12 cellular contexts compared by ENCODE assay signal in the genomic region with DNA sequence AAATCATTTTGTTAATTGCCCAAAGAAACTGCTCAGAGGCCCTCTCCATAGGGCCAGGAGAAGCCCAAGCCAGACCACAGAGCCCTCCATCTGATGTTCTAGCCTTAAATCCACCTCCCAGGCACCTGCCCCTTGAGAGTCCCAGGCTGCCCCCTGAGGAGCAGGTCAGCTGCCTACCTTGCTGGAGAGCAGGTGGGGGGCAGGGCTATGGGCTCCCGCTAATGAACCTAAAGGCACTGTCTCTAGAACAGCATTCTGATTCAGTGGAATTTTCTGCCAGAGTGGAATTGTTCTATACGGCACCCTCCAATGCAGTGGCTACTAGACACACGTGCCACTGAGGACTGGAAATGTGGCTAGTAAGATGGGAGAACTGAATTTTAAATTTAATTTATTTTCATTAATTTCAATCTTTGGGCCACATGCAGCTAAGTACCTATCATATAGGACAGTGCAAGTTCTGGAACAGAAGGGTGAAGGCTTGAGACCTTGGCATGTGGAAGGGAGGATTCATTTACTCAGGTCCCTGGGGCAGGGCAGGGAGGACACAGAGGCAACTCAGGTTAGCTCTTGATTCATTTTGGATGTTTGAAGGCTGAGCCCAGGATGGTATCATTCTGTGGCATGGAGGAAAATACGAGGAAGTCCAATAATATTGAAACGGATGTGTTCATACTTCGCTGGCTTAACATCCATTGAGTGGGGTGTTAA. TPM values are rescaled to one million over a fixed set of nuclear protein-coding genes. Genes with fewer than 3 reads are reported as not detected.
DNase-seq lines count a peak whose midpoint lies in the region; ATAC-seq and TF ChIP-seq lines count a peak whose summit lies in the region.
"Had no signal": no experiment of that assay in that cellular context is flagged by ENCODE, and none has a peak within 500 bp of the region (broad histone marks: within the 10 kb centered on the region; RNA-seq: fewer than 3 reads in every experiment).

No MANE protein-coding gene starts in this region.

- H3K4me1 Mint-ChIP-seq in endothelial cell (ENCODE audit: unreplicated experiment) = peaks cover 27% of the 10 kb centered on the region
- H3K4me1 Mint-ChIP-seq in naive thymus-derived CD8-positive, alpha-beta T cell = peaks cover 19 to 28% (median 25%) of the 10 kb centered on the region in 4 donors

- H3K27me3 ChIP-seq in heart left ventricle = no peaks in the 10 kb centered on the region
- no peaks in the 10 kb centered on the region for H3K27me3 ChIP-seq in uterus

- ATAC-seq in heart left ventricle = no peak
- ATAC-seq in Right ventricle myocardium inferior = no peak
- ATAC-seq in naive thymus-derived CD8-positive, alpha-beta T cell = no peak
- no peak for ATAC-seq in GM19035 (IDR thresholded peaks at IDR 0.05; ENCODE audit: unreplicated experiment)

- H3K4me1 ChIP-seq in heart left ventricle = peaks cover 31 to 100% (median 96%) of the 10 kb centered on the region in 12 donors
- H3K4me1 ChIP-seq in uterus = peaks cover 12 to 66% of the 10 kb centered on the region in 2 donors

- H3K36me3 Mint-ChIP-seq in endothelial cell (ENCODE audit: low read depth, unreplicated experiment) = peaks cover 49% of the 10 kb centered on the region
- no peaks in the 10 kb centered on the region for H3K36me3 Mint-ChIP-seq in naive thymus-derived CD8-positive, alpha-beta T cell

- WGBS in heart left ventricle, 4 donors = 67 to 71% (median 69%) methylated on average over 6 of the region's 6 CpGs

- H3K27ac ChIP-seq in heart left ventricle (peak overlapping the region in 11 of 12 donors; percentile 75 to 100 (median 97)), uterus (peak overlapping the region; percentile 97 to 99)

- H3K9me3 ChIP-seq in heart left ventricle (no peaks in the 10 kb centered on the region), uterus (no peaks in the 10 kb centered on the region)

- TF ChIP-seq POLR2A in heart left ventricle (IDR thresholded peaks at IDR 0.05) (no peak), uterus (IDR thresholded peaks at IDR 0.05) (no peak)

- H3K4me3 Mint-ChIP-seq in endothelial cell (ENCODE audit: unreplicated experiment) = peak overlapping the region; percentile 84
- H3K4me3 Mint-ChIP-seq in naive thymus-derived CD8-positive, alpha-beta T cell = peak overlapping the region; percentile 19 to 74 (median 64)

- peak in 1 of 5 donors; percentile 13 for DNase-seq in heart left ventricle
- DNase-seq in Right ventricle myocardium inferior (ENCODE audit: missing footprints) = no peak
- no peak for DNase-seq in endothelial cell (ENCODE audit: low spot score)
- no peak for DNase-seq in naive thymus-derived CD8-positive, alpha-beta T cell
- no peak for DNase-seq in uterus
- no peak for DNase-seq in NCI-H1105 (lab: John Stamatoyannopoulos, UW)
- DNase-seq in retina = no peak
- DNase-seq: effector memory CD4-positive, alpha-beta T cell; NCI-H526; stimulated activated CD4-positive, alpha-beta T cell treated with anti-CD3 and anti-CD28 coated beads, Interleukin-4, amount 100 ng/mL, for 24 hours had no signal

- no peak for TF ChIP-seq CTCF in heart left ventricle (IDR thresholded peaks at IDR 0.05)
- TF ChIP-seq CTCF in endothelial cell (IDR thresholded peaks at IDR 0.05; ENCODE audit: unreplicated experiment) = no peak
- no peak for TF ChIP-seq CTCF in uterus (IDR thresholded peaks at IDR 0.05)

- peaks cover 4 to 94% (median 84%) of the 10 kb centered on the region in 9 donors for H3K36me3 ChIP-seq in heart left ventricle
- H3K36me3 ChIP-seq in uterus = no peaks in the 10 kb centered on the region

- H3K27ac Mint-ChIP-seq in endothelial cell (ENCODE audit: unreplicated experiment) = peak overlapping the region; percentile 76
- H3K27ac Mint-ChIP-seq in naive thymus-derived CD8-positive, alpha-beta T cell = peak overlapping the region in 4 of 10 donors; percentile 48 to 88 (median 66)

- peaks cover 10% of the 10 kb centered on the region for H3K27me3 Mint-ChIP-seq in endothelial cell (ENCODE audit: unreplicated experiment)
- H3K27me3 Mint-ChIP-seq in naive thymus-derived CD8-positive, alpha-beta T cell = peaks cover 0 to 9% (median 3%) of the 10 kb centered on the region in 5 donors

- H3K9me3 Mint-ChIP-seq in endothelial cell (ENCODE audit: unreplicated experiment) = no peaks in the 10 kb centered on the region
- no peaks in the 10 kb centered on the region for H3K9me3 Mint-ChIP-seq in naive thymus-derived CD8-positive, alpha-beta T cell

- intact Hi-C loops in heart left ventricle (cut with DNase I) = no loop called here
- intact Hi-C loops in Right ventricle myocardium inferior (cut with DNase I) = loop anchor here (2.0 kb wide), 1 partner anchor 48 kb away; no protein-coding TSS in a partner anchor
- intact Hi-C loops in uterus (cut with DNase I; ENCODE audit: low total_unique reads) = loop anchor here (5.0 kb wide), 1 partner anchor 51 kb away; no protein-coding TSS in a partner anchor

- H3K4me3 ChIP-seq in heart left ventricle (peak overlapping the region in 1 of 12 donors; percentile 43), uterus (no peak overlapping the region)

- POLR2A ChIA-PET in naive thymus-derived CD8-positive, alpha-beta T cell (lab: Charles Lee) = no interaction called here

RNA-seq across cellular contexts. Expression of a gene that starts 11.4 kb away (rescaled TPM):
- total RNA-seq in heart left ventricle (100 to 1,000 TPM in 1 of 9 donors, 10 to 100 TPM in 8; 26.0 to 109 (median 50.0) TPM), Right ventricle myocardium inferior (61.9 TPM), endothelial cell (ENCODE audit: unreplicated experiment) (46.5 TPM), uterus (10 to 100 TPM; 49.4 to 87.5 (median 61.4) TPM)
- 10 to 100 TPM; 19.0 to 36.4 TPM for polyA plus RNA-seq in heart left ventricle
- total RNA-seq in naive thymus-derived CD8-positive, alpha-beta T cell = not detected
- polyA plus RNA-seq in naive thymus-derived CD8-positive, alpha-beta T cell = not detected
- total RNA-seq: T-helper 2 cell treated with Interferon-gamma antibody and Interleukin-4, amounts not matched to agents 100 ng/mL and 5 ng/mL, for 36 hours had no signal

Comparison
In these comparisons a context has a peak if more than half of its experiments do, and no peak if none do; other contexts are left out.
1. intact Hi-C loops: an anchor here in Right ventricle myocardium inferior (2.0 kb wide) and uterus (5.0 kb wide); none called in heart left ventricle.
2. RNA of a gene that starts 11.4 kb away (total RNA-seq): 49.4 to 87.5 TPM in uterus, 61.9 TPM in Right ventricle myocardium inferior (single experiment), 26.0 to 109 TPM in heart left ventricle and 46.5 TPM in endothelial cell (single experiment); not detected in naive thymus-derived CD8-positive, alpha-beta T cell; every median in the first group is over 10 times any median in the second.